In genomic region chr2:216232721-216233120, GRCh38 we compare ENCODE assay signal across 28 cellular contexts.
"Had no signal": no experiment of that assay in that cellular context is flagged by ENCODE, and none has a peak within 500 bp of the region (broad histone marks: within the 10 kb centered on the region; RNA-seq: fewer than 3 reads in every experiment).

No MANE protein-coding gene starts in this region.

- H3K4me3 ChIP-seq: neural progenitor cell, ovary, psoas muscle, skin epidermis, smooth muscle cell, spleen, suprapubic skin, testis, tibial artery, transverse colon, upper lobe of right lung, uterus had no signal

- H3K9ac ChIP-seq: neural progenitor cell, parathyroid adenoma had no signal

- ATAC-seq: naive thymus-derived CD4-positive, alpha-beta T cell; natural killer cell; psoas muscle; right cardiac atrium; sciatic nerve; stimulated activated memory B cell treated with anti-CD40 and anti-IgM and Interleukin-4, amounts not matched to agents 10 μg/mL and 1 μg/mL and 100 μg/mL, for 72 hours; stimulated activated naive CD8-positive, alpha-beta T cell treated with anti-CD3 and anti-CD28 coated beads, Interleukin-15, amount 100 ng/mL, for 72 hours; stimulated activated naive CD8-positive, alpha-beta T cell treated with anti-CD3 and anti-CD28 coated beads, Interleukin-15, Interleukin-2, amounts not matched to agents 100 U/mL and 50 U/mL, for 24 hours; upper lobe of right lung had no signal

- H3K36me3 ChIP-seq: neural progenitor cell, ovary, spleen, suprapubic skin, tibial artery, transverse colon, upper lobe of right lung, uterus had no signal

- H3K4me2 ChIP-seq: neural progenitor cell, smooth muscle cell had no signal

- H3K27me3 ChIP-seq: neural progenitor cell, ovary, spleen, suprapubic skin, testis, tibial artery, transverse colon, upper lobe of right lung, uterus had no signal

- H3K79me2 ChIP-seq: parathyroid adenoma had no signal

- H3K9me3 ChIP-seq: suprapubic skin, testis, transverse colon had no signal

- H3K27ac ChIP-seq: neural progenitor cell, ovary, parathyroid adenoma, psoas muscle, skin epidermis, spleen, suprapubic skin, testis, tibial artery, transverse colon, upper lobe of right lung, uterus had no signal

- H2AFZ ChIP-seq: neural progenitor cell, parathyroid adenoma had no signal

- DNase-seq: naive thymus-derived CD4-positive, alpha-beta T cell; natural killer cell; occipital lobe; ovary; posterior cingulate gyrus; psoas muscle; right cardiac atrium; spleen; stimulated activated CD4-positive, alpha-beta T cell treated with anti-CD3 and anti-CD28 coated beads, Interleukin-15, amount 100 ng/mL, for 24 hours; stimulated activated CD4-positive, alpha-beta T cell treated with anti-CD3 and anti-CD28 coated beads, Interleukin-2, amount 100 ng/mL, for 24 hours; stimulated activated CD4-positive, alpha-beta T cell treated with anti-CD3 and anti-CD28 coated beads, Interleukin-2, amount 100 ng/mL, for 48 hours; stimulated activated CD4-positive, alpha-beta T cell treated with anti-CD3 and anti-CD28 coated beads, Interleukin-4, amount 100 ng/mL, for 24 hours; stimulated activated naive CD4-positive, alpha-beta T cell; stimulated activated naive CD8-positive, alpha-beta T cell treated with anti-CD3 and anti-CD28 coated beads, Interleukin-15, amount 100 ng/mL, for 72 hours; stimulated activated naive CD8-positive, alpha-beta T cell treated with anti-CD3 and anti-CD28 coated beads, Interleukin-15, Interleukin-2, amounts not matched to agents 100 U/mL and 50 U/mL, for 24 hours; substantia nigra; testis; tibial artery; transverse colon; upper lobe of right lung; uterus had no signal

- H3K4me1 ChIP-seq: neural progenitor cell, parathyroid adenoma, psoas muscle, spleen, suprapubic skin, testis, tibial artery, transverse colon, upper lobe of right lung, uterus had no signal
